ENCODE assay signal across 23 cellular contexts in genomic region chr12:128573907-128574306, GRCh38.
"Had no signal": no experiment of that assay in that cellular context is flagged by ENCODE, and none has a peak within 500 bp of the region (broad histone marks: within the 10 kb centered on the region; RNA-seq: fewer than 3 reads in every experiment).

No MANE protein-coding gene starts in this region.

- H3K9me3 Mint-ChIP-seq: central memory CD8-positive, alpha-beta T cell; effector memory CD8-positive, alpha-beta T cell had no signal

- H3K36me3 Mint-ChIP-seq: activated naive CD4-positive, alpha-beta T cell treated with anti-CD3 and anti-CD28 coated beads, Interleukin-2, amount 10 ng/mL, durations not matched to agents 7 days and 5 days; activated naive CD8-positive, alpha-beta T cell treated with anti-CD3 and anti-CD28 coated beads, Interleukin-2, amount 10 ng/mL, durations not matched to agents 7 days and 5 days had no signal

- ATAC-seq: activated CD4-positive, alpha-beta T cell treated with anti-CD3 and anti-CD28 coated beads for 36 hours; activated naive CD4-positive, alpha-beta T cell treated with anti-CD3 and anti-CD28 coated beads, Interleukin-2, amount 50 U/mL, for 72 hours; activated T-cell treated with anti-CD3 and anti-CD28 coated beads, Interleukin-2, amount 50 U/mL, for 4 hours; activated T-helper 17 cell treated with anti-CD3 and anti-CD28 coated beads, Interleukin-2, amount 50 U/mL, for 72 hours; effector memory CD8-positive, alpha-beta T cell; foreskin keratinocyte; gastrocnemius medialis had no signal

- H3K4me1 Mint-ChIP-seq: activated CD4-positive, alpha-beta T cell treated with anti-CD3 and anti-CD28 coated beads, Interleukin-2, amount 10 ng/mL, durations not matched to agents 24 days and 14 days; activated naive CD4-positive, alpha-beta T cell treated with anti-CD3 and anti-CD28 coated beads, Interleukin-2, amount 10 ng/mL, durations not matched to agents 7 days and 5 days; activated naive CD8-positive, alpha-beta T cell treated with anti-CD3 and anti-CD28 coated beads, Interleukin-2, amount 10 ng/mL, durations not matched to agents 7 days and 5 days; activated T-helper 17 cell treated with anti-CD3 and anti-CD28 coated beads, Interleukin-2, amount 50 U/mL, for 72 hours had no signal

- H3K27ac Mint-ChIP-seq: activated CD4-positive, alpha-beta memory T cell treated with anti-CD3 and anti-CD28 coated beads, Interleukin-2, amount 10 ng/mL, durations not matched to agents 7 days and 5 days; activated CD4-positive, alpha-beta T cell treated with anti-CD3 and anti-CD28 coated beads for 36 hours; activated CD4-positive, alpha-beta T cell treated with anti-CD3 and anti-CD28 coated beads, Interleukin-2, amount 10 ng/mL, durations not matched to agents 24 days and 14 days; activated naive CD4-positive, alpha-beta T cell treated with anti-CD3 and anti-CD28 coated beads, Interleukin-2, amount 10 ng/mL, durations not matched to agents 7 days and 5 days; activated naive CD4-positive, alpha-beta T cell treated with anti-CD3 and anti-CD28 coated beads, Interleukin-2, amount 50 U/mL, for 72 hours; activated naive CD8-positive, alpha-beta T cell treated with anti-CD3 and anti-CD28 coated beads, Interleukin-2, amount 10 ng/mL, durations not matched to agents 7 days and 5 days; activated T-helper 17 cell treated with anti-CD3 and anti-CD28 coated beads, Interleukin-2, amount 50 U/mL, for 72 hours; effector memory CD8-positive, alpha-beta T cell had no signal

- H3K4me3 Mint-ChIP-seq: activated CD4-positive, alpha-beta memory T cell treated with anti-CD3 and anti-CD28 coated beads, Interleukin-2, amount 10 ng/mL, durations not matched to agents 7 days and 5 days; activated CD4-positive, alpha-beta T cell treated with anti-CD3 and anti-CD28 coated beads for 36 hours; activated CD4-positive, alpha-beta T cell treated with anti-CD3 and anti-CD28 coated beads, Interleukin-2, amount 10 ng/mL, durations not matched to agents 24 days and 14 days; activated naive CD4-positive, alpha-beta T cell treated with anti-CD3 and anti-CD28 coated beads, Interleukin-2, amount 10 ng/mL, durations not matched to agents 7 days and 5 days; activated naive CD8-positive, alpha-beta T cell treated with anti-CD3 and anti-CD28 coated beads, Interleukin-2, amount 10 ng/mL, durations not matched to agents 7 days and 5 days; activated T-cell treated with anti-CD3 and anti-CD28 coated beads, Interleukin-2, amount 50 U/mL, for 4 hours; activated T-helper 17 cell treated with anti-CD3 and anti-CD28 coated beads, Interleukin-2, amount 50 U/mL, for 72 hours; central memory CD8-positive, alpha-beta T cell; effector memory CD8-positive, alpha-beta T cell had no signal

- DNase-seq: activated CD4-positive, alpha-beta memory T cell treated with anti-CD3 and anti-CD28 coated beads, Interleukin-2, amount 10 ng/mL, durations not matched to agents 7 days and 5 days; activated CD4-positive, alpha-beta T cell treated with anti-CD3 and anti-CD28 coated beads for 36 hours; activated CD4-positive, alpha-beta T cell treated with anti-CD3 and anti-CD28 coated beads, Interleukin-2, amount 10 ng/mL, durations not matched to agents 24 days and 14 days; activated CD4-positive, CD25-positive, alpha-beta regulatory T cell; activated CD4-positive, CD25-positive, alpha-beta regulatory T cell treated with anti-CD3 and anti-CD28 coated beads, Interleukin-2, amount 50 U/mL, for 72 hours; activated CD8-positive, alpha-beta memory T cell treated with anti-CD3 and anti-CD28 coated beads, Interleukin-2, amount 50 U/mL, for 48 hours; activated effector memory CD4-positive, alpha-beta T cell treated with anti-CD3 and anti-CD28 coated beads, Interleukin-2, amount 50 U/mL, for 16 hours; activated naive CD4-positive, alpha-beta T cell treated with anti-CD3 and anti-CD28 coated beads, Interleukin-2, amount 10 ng/mL, durations not matched to agents 7 days and 5 days; activated naive CD8-positive, alpha-beta T cell treated with anti-CD3 and anti-CD28 coated beads, Interleukin-2, amount 10 ng/mL, durations not matched to agents 7 days and 5 days; activated T-cell treated with anti-CD3 and anti-CD28 coated beads, Interleukin-2, amount 50 U/mL, for 4 hours; brain microvascular endothelial cell; cortex of kidney; dermis blood vessel endothelial cell; effector CD4-positive, alpha-beta T cell; effector memory CD8-positive, alpha-beta T cell; erythroblast; foreskin keratinocyte; gastrocnemius medialis; hippocampal formation; T-helper 2 cell had no signal

- H3K27me3 Mint-ChIP-seq: activated CD4-positive, alpha-beta memory T cell treated with anti-CD3 and anti-CD28 coated beads, Interleukin-2, amount 10 ng/mL, durations not matched to agents 7 days and 5 days; activated CD4-positive, alpha-beta T cell treated with anti-CD3 and anti-CD28 coated beads for 36 hours; activated CD4-positive, alpha-beta T cell treated with anti-CD3 and anti-CD28 coated beads, Interleukin-2, amount 10 ng/mL, durations not matched to agents 24 days and 14 days; activated naive CD4-positive, alpha-beta T cell treated with anti-CD3 and anti-CD28 coated beads, Interleukin-2, amount 10 ng/mL, durations not matched to agents 7 days and 5 days; activated naive CD8-positive, alpha-beta T cell treated with anti-CD3 and anti-CD28 coated beads, Interleukin-2, amount 10 ng/mL, durations not matched to agents 7 days and 5 days; activated T-helper 17 cell treated with anti-CD3 and anti-CD28 coated beads, Interleukin-2, amount 50 U/mL, for 72 hours had no signal
